Comparison of ENCODE assay signal across 25 cellular contexts in genomic region chr6:12929678-12930077, GRCh38.
"Had no signal": no experiment of that assay in that cellular context is flagged by ENCODE, and none has a peak within 500 bp of the region (broad histone marks: within the 10 kb centered on the region; RNA-seq: fewer than 3 reads in every experiment).

No MANE protein-coding gene starts in this region.

- H3K27ac ChIP-seq: esophagus squamous epithelium, heart right ventricle, ovary, psoas muscle, sigmoid colon, stomach, thyroid gland, vagina had no signal

- FAIRE-seq: endometrium, islet of Langerhans had no signal

- ATAC-seq: effector memory CD8-positive, alpha-beta T cell; heart right ventricle; left lobe of liver; natural killer cell; psoas muscle; right cardiac atrium; stimulated activated effector memory CD8-positive, alpha-beta T cell treated with anti-CD3 and anti-CD28 coated beads, Interleukin-12 subunit alpha, Interleukin-12 subunit beta, amount 100 ng/mL, for 72 hours had no signal

- DNase-seq: effector memory CD8-positive, alpha-beta T cell; erythroblast; esophagus squamous epithelium; foreskin melanocyte; glutamatergic neuron; heart right ventricle; hippocampal formation; natural killer cell; occipital lobe; ovary; posterior cingulate gyrus; psoas muscle; right cardiac atrium; sigmoid colon; stimulated activated CD4-positive, alpha-beta T cell treated with anti-CD3 and anti-CD28 coated beads, Interleukin-2, amount 100 ng/mL, for 24 hours; stimulated activated CD4-positive, alpha-beta T cell treated with anti-CD3 and anti-CD28 coated beads, Interleukin-4, amount 100 ng/mL, for 24 hours; stimulated activated naive CD4-positive, alpha-beta T cell treated with Interleukin-2 at 50 U/mL for 16 hours; stomach; thyroid gland; trophoblast cell had no signal
